In the genomic region with DNA sequence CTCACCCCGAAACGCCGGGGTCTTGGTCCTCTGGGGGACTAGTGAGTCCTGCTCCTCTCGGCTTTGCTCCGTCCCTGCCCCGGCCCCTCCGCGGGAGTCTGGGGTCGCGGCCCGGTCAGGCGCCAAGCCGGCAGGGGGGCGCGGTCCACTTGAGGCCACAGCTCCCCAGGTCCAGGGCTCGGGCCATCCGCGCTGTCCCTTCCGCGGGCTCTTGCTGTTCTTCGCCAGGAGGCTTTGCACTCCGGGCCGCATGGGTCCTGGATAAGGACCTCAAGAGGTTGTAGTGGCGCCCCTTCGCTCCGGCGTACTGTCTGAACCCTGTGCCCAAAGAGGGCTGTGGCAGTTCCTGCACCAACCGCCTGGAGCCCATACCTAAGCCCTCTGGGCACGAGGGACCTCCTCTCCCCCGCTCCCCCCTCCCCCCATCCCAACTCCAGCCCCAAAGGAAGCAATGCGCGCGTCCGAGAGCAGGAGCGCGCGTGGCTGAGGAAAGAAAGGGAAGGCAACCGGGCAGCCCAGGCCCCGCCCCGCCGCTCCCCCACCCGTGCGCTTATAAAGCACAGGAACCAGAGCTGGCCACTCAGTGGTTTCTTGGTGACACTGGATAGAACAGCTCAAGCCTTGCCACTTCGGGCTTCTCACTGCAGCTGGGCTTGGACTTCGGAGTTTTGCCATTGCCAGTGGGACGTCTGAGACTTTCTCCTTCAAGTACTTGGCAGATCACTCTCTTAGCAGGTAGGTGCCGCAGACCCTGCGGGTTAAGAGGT, we compare ENCODE assay signal across 8 cellular contexts. TPM values are rescaled to one million over a fixed set of nuclear protein-coding genes. Genes with fewer than 3 reads are reported as not detected.
DNase-seq lines count a peak whose midpoint lies in the region; ATAC-seq and TF ChIP-seq lines count a peak whose summit lies in the region.

A gene with protein sequence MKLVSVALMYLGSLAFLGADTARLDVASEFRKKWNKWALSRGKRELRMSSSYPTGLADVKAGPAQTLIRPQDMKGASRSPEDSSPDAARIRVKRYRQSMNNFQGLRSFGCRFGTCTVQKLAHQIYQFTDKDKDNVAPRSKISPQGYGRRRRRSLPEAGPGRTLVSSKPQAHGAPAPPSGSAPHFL (plus strand): TSS at position 579 of the 767 bp plus-strand sequence. CDS start 628 bp downstream, outside the sequence.

- 0 to 1% methylated on average over 21 to 42 of the region's 48 CpGs for WGBS in upper lobe of left lung, 2 donors

- H3K27me3 Mint-ChIP-seq in activated T-helper 2 cell treated with anti-CD3 and anti-CD28 coated beads, Interferon-gamma antibody, Interleukin-2, Interleukin-4, amounts not matched to agents 10 μg/mL and 5 μg/mL and 100 μg/mL, durations not matched to agents 14 hours and 24 hours and 36 hours (ENCODE audit: low read depth) = peaks cover 71% of the 10 kb centered on the region
- H3K27me3 Mint-ChIP-seq in naive thymus-derived CD4-positive, alpha-beta T cell = peaks cover 21 to 71% (median 28%) of the 10 kb centered on the region in 5 donors

- peaks cover 3 to 14% of the 10 kb centered on the region in 2 donors for H3K27me3 ChIP-seq in naive thymus-derived CD4-positive, alpha-beta T cell (ENCODE audit: control insufficient read depth in 2 of 2, insufficient read depth in 2 of 2, low read length in 2 of 2)
- peaks cover 0 to 8% (median 2%) of the 10 kb centered on the region in 4 donors for H3K27me3 ChIP-seq in upper lobe of left lung

- H3K4me3 Mint-ChIP-seq in activated T-helper 2 cell treated with anti-CD3 and anti-CD28 coated beads, Interferon-gamma antibody, Interleukin-2, Interleukin-4, amounts not matched to agents 10 μg/mL and 5 μg/mL and 100 μg/mL, durations not matched to agents 14 hours and 24 hours and 36 hours (ENCODE audit: low read depth) = peak within 1 kb of the TSS; percentile 89
- H3K4me3 Mint-ChIP-seq in naive thymus-derived CD4-positive, alpha-beta T cell = peak within 1 kb of the TSS; percentile 93 to 100 (median 98)

- POLR2A ChIA-PET in naive thymus-derived CD4-positive, alpha-beta T cell (lab: Charles Lee) = interaction anchor here (0.6 to 1.2 kb wide), 4 partner anchors 9 to 102 kb away, joined by 3 to 6 read pairs (median 4); no protein-coding TSS in a partner anchor

- TF ChIP-seq CTCF in GM12875 (IDR thresholded peaks at IDR 0.05; ENCODE audit: borderline replicate concordance, insufficient read depth, low read depth, low read length) (peak; percentile 1; the same call in 1 of the 2 replicates), fibroblast of villous mesenchyme (IDR thresholded peaks at IDR 0.05; ENCODE audit: insufficient read depth, low read depth, low read length) (peak; percentile 57), upper lobe of left lung (IDR thresholded peaks at IDR 0.05) (peak; percentile 29 to 78 (median 63))

- intact Hi-C loops in activated T-helper 2 cell treated with anti-CD3 and anti-CD28 coated beads, Interferon-gamma antibody, Interleukin-2, Interleukin-4, amounts not matched to agents 10 μg/mL and 5 μg/mL and 100 μg/mL, durations not matched to agents 14 hours and 24 hours and 36 hours (cut with micrococcal nuclease) = loop anchor here (1.0 to 10.0 kb wide), 7 partner anchors 150 to 692 kb away; partner anchors contain the start of gene AMPD3
- intact Hi-C loops in naive thymus-derived CD4-positive, alpha-beta T cell (cut with micrococcal nuclease) = loop anchor here (1.0 to 10.0 kb wide), 15 partner anchors 10 to 1622 kb away; partner anchors contain the start of genes RPL27A (in 2 of the 2), TRIM66 (in 2 of the 2), WEE1 (in 2 of the 2) and ZBED5 (in 2 of the 2)

- peak; percentile 36 for ATAC-seq in naive thymus-derived CD4-positive, alpha-beta T cell
- peak; percentile 75 to 78 for ATAC-seq in upper lobe of left lung (ENCODE audit: low FRiP score in 2 of 2)
- no peak for ATAC-seq in HG02981 (IDR thresholded peaks at IDR 0.05; ENCODE audit: unreplicated experiment)

- no peak within 1 kb of the TSS for H3K27ac Mint-ChIP-seq in activated T-helper 2 cell treated with anti-CD3 and anti-CD28 coated beads, Interferon-gamma antibody, Interleukin-2, Interleukin-4, amounts not matched to agents 10 μg/mL and 5 μg/mL and 100 μg/mL, durations not matched to agents 14 hours and 24 hours and 36 hours
- H3K27ac Mint-ChIP-seq in naive thymus-derived CD4-positive, alpha-beta T cell = peak within 1 kb of the TSS in 7 of 9 donors; percentile 55 to 91 (median 67)

- H3K36me3 ChIP-seq in naive thymus-derived CD4-positive, alpha-beta T cell (ENCODE audit: control insufficient read depth in 2 of 3, insufficient read depth in 3 of 3, low read length in 3 of 3) = peaks cover 0 to 9% (median 0%) of the 10 kb centered on the region in 3 experiments
- peaks cover 0 to 7% (median 0%) of the 10 kb centered on the region in 4 donors for H3K36me3 ChIP-seq in upper lobe of left lung

- peaks cover 51% of the 10 kb centered on the region for H3K4me1 Mint-ChIP-seq in activated T-helper 2 cell treated with anti-CD3 and anti-CD28 coated beads, Interferon-gamma antibody, Interleukin-2, Interleukin-4, amounts not matched to agents 10 μg/mL and 5 μg/mL and 100 μg/mL, durations not matched to agents 14 hours and 24 hours and 36 hours (ENCODE audit: low read depth)
- H3K4me1 Mint-ChIP-seq in naive thymus-derived CD4-positive, alpha-beta T cell = peaks cover 30 to 61% (median 42%) of the 10 kb centered on the region in 7 donors

- H3K4me1 ChIP-seq in naive thymus-derived CD4-positive, alpha-beta T cell (ENCODE audit: control insufficient read depth in 2 of 2, insufficient read depth in 2 of 2, low read length in 2 of 2) = peaks cover 15 to 37% of the 10 kb centered on the region in 2 donors
- peaks cover 42 to 75% (median 71%) of the 10 kb centered on the region in 4 donors for H3K4me1 ChIP-seq in upper lobe of left lung

- DNase-seq in AG20443 (ENCODE audit: low spot score) (peak; percentile 95), NCI-H446 treated with DMSO at 0.1 percent for 48 hours (lab: John Stamatoyannopoulos, UW) (peak; percentile 54), fibroblast of villous mesenchyme (ENCODE audit: low read depth) (peak; percentile 95), upper lobe of left lung (peak; percentile 87 to 96)
- no peak for DNase-seq in activated T-helper 2 cell treated with anti-CD3 and anti-CD28 coated beads, Interferon-gamma antibody, Interleukin-2, Interleukin-4, amounts not matched to agents 10 μg/mL and 5 μg/mL and 100 μg/mL, durations not matched to agents 14 hours and 24 hours and 36 hours (ENCODE audit: low spot score)
- DNase-seq in naive thymus-derived CD4-positive, alpha-beta T cell = peak in 7 of 9 donors; percentile 10 to 48 (median 25)

- peak within 1 kb of the TSS; percentile 33 for H3K4me3 ChIP-seq in GM12875 (ENCODE audit: low read depth, low read length)
- H3K4me3 ChIP-seq in fibroblast of villous mesenchyme (ENCODE audit: low read depth, low read length) = peak within 1 kb of the TSS; percentile 92
- peak within 1 kb of the TSS; percentile 99 for H3K4me3 ChIP-seq in naive thymus-derived CD4-positive, alpha-beta T cell (ENCODE audit: low read length)
- H3K4me3 ChIP-seq in upper lobe of left lung = peak within 1 kb of the TSS; percentile 48 to 80 (median 62)

- peak in 1 of 4 donors; percentile 26 for TF ChIP-seq EP300 in upper lobe of left lung (IDR thresholded peaks at IDR 0.05)

- H3K9me3 ChIP-seq in naive thymus-derived CD4-positive, alpha-beta T cell (ENCODE audit: control insufficient read depth in 2 of 3, low read length in 3 of 3) = no peaks in the 10 kb centered on the region
- no peaks in the 10 kb centered on the region for H3K9me3 ChIP-seq in upper lobe of left lung

- peaks cover 3% of the 10 kb centered on the region for H3K36me3 Mint-ChIP-seq in activated T-helper 2 cell treated with anti-CD3 and anti-CD28 coated beads, Interferon-gamma antibody, Interleukin-2, Interleukin-4, amounts not matched to agents 10 μg/mL and 5 μg/mL and 100 μg/mL, durations not matched to agents 14 hours and 24 hours and 36 hours (ENCODE audit: low read depth)
- H3K36me3 Mint-ChIP-seq in naive thymus-derived CD4-positive, alpha-beta T cell = peaks cover 0 to 2% (median 0%) of the 10 kb centered on the region in 5 donors

- no peaks in the 10 kb centered on the region for H3K9me3 Mint-ChIP-seq in activated T-helper 2 cell treated with anti-CD3 and anti-CD28 coated beads, Interferon-gamma antibody, Interleukin-2, Interleukin-4, amounts not matched to agents 10 μg/mL and 5 μg/mL and 100 μg/mL, durations not matched to agents 14 hours and 24 hours and 36 hours
- H3K9me3 Mint-ChIP-seq in naive thymus-derived CD4-positive, alpha-beta T cell = peaks cover 0 to 2% (median 0%) of the 10 kb centered on the region in 11 donors

- peak; percentile 61 to 93 (median 86) for TF ChIP-seq POLR2A in upper lobe of left lung (IDR thresholded peaks at IDR 0.05)

- CTCF ChIA-PET in naive thymus-derived CD4-positive, alpha-beta T cell (lab: Charles Lee) = interaction anchor here (1.0 to 6.8 kb wide), 8 partner anchors 9 to 1055 kb away, joined by 3 to 36 read pairs (median 6); no protein-coding TSS in a partner anchor

- no peak within 1 kb of the TSS for H3K27ac ChIP-seq in naive thymus-derived CD4-positive, alpha-beta T cell (ENCODE audit: low read depth, low read length)
- peak within 1 kb of the TSS; percentile 85 to 92 (median 86) for H3K27ac ChIP-seq in upper lobe of left lung

RNA-seq across cellular contexts. Expression of the gene that starts here (rescaled TPM):
- total RNA-seq in activated T-helper 2 cell treated with anti-CD3 and anti-CD28 coated beads, Interferon-gamma antibody, Interleukin-2, Interleukin-4, amounts not matched to agents 10 μg/mL and 5 μg/mL and 100 μg/mL, durations not matched to agents 14 hours and 24 hours and 36 hours = 2.3 and 3.5 TPM in 2 replicates
- total RNA-seq in fibroblast of villous mesenchyme (536 and 925 TPM in 2 replicates), upper lobe of left lung (10 to 100 TPM; 20.4 to 54.3 (median 46.9) TPM)
- 10 to 100 TPM in 1 of 5 experiments, 1 to 10 TPM in 2, under 1 TPM in 2; 0.19 to 27.2 (median 3.8) TPM for total RNA-seq in naive thymus-derived CD4-positive, alpha-beta T cell
- not detected for polyA plus RNA-seq in naive thymus-derived CD4-positive, alpha-beta T cell

Comparison
In these comparisons a context has a peak if more than half of its experiments do, and no peak if none do; other contexts are left out.
1. H3K4me3 ChIP-seq: peak in every context shown above with its lines; median percentile 99 in naive thymus-derived CD4-positive, alpha-beta T cell; 92 in fibroblast of villous mesenchyme; 62 in upper lobe of left lung; 33 in GM12875.
2. CTCF ChIP-seq: peak in every context shown above with its lines; median percentile 63 in upper lobe of left lung; 57 in fibroblast of villous mesenchyme; 1 in GM12875.